In the genomic region with DNA sequence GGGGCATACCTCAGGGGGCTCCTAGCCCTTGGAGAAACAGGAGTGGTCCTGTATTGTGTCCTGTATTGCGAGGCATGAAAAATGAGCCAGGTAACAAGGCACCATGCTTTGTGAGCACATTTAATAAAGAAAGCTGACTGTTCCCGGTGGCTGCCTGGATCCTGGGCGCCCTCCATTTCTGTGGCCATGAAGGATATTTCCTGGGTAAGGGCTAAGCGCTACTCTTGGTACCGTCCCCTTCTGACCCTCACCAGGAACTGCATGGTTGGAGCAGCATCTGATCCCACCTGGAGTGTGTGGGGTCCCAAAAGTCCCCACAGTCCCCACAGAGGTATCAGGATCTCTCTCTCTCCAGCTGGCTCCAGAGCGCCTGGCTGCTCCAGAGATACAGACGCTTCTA, we compare ENCODE assay signal across 21 cellular contexts.
"Had no signal": no experiment of that assay in that cellular context is flagged by ENCODE, and none has a peak within 500 bp of the region (broad histone marks: within the 10 kb centered on the region; RNA-seq: fewer than 3 reads in every experiment).

No MANE protein-coding gene starts in this region.

- H3K4me3 ChIP-seq: hepatocyte, left lung, spleen, upper lobe of left lung had no signal

- FAIRE-seq: endometrium, TTC549 had no signal

- H2AFZ ChIP-seq: hepatocyte had no signal

- ATAC-seq: activated T-helper 17 cell treated with anti-CD3 and anti-CD28 coated beads, Interleukin-2, amount 50 U/mL, for 72 hours; left lung; naive thymus-derived CD8-positive, alpha-beta T cell had no signal

- H3K36me3 ChIP-seq: left lung, spleen, upper lobe of left lung had no signal

- H3K9me3 ChIP-seq: left lung, spleen, upper lobe of left lung had no signal

- H3K4me1 ChIP-seq: left lung, spleen, upper lobe of left lung had no signal

- H3K27me3 ChIP-seq: hepatocyte, left lung, upper lobe of left lung had no signal

- DNase-seq: activated CD4-positive, alpha-beta T cell treated with anti-CD3 and anti-CD28 coated beads, Interleukin-2, amount 50 U/mL, for 4 hours; activated CD8-positive, alpha-beta memory T cell treated with anti-CD3 and anti-CD28 coated beads for 24 hours; activated CD8-positive, alpha-beta memory T cell treated with anti-CD3 and anti-CD28 coated beads, Interleukin-2, amount 50 U/mL, for 4 hours; activated naive CD4-positive, alpha-beta T cell; activated naive CD8-positive, alpha-beta T cell treated with anti-CD3 and anti-CD28 coated beads, Interleukin-2, amount 10 ng/mL, durations not matched to agents 7 days and 5 days; amniotic stem cell; effector CD4-positive, alpha-beta T cell; erythroblast; foreskin fibroblast; kidney glomerular epithelial cell; left lung; naive thymus-derived CD8-positive, alpha-beta T cell; stimulated activated CD4-positive, alpha-beta T cell treated with anti-CD3 and anti-CD28 coated beads, Interleukin-4, amount 100 ng/mL, for 1 hour; stimulated activated naive CD4-positive, alpha-beta T cell treated with Interleukin-2 at 50 U/mL for 16 hours; T-helper 1 cell had no signal

- H3K79me2 ChIP-seq: hepatocyte had no signal

- H3K4me2 ChIP-seq: hepatocyte had no signal

- H3K27ac ChIP-seq: hepatocyte, left lung, spleen, upper lobe of left lung had no signal
